In the genomic region with DNA sequence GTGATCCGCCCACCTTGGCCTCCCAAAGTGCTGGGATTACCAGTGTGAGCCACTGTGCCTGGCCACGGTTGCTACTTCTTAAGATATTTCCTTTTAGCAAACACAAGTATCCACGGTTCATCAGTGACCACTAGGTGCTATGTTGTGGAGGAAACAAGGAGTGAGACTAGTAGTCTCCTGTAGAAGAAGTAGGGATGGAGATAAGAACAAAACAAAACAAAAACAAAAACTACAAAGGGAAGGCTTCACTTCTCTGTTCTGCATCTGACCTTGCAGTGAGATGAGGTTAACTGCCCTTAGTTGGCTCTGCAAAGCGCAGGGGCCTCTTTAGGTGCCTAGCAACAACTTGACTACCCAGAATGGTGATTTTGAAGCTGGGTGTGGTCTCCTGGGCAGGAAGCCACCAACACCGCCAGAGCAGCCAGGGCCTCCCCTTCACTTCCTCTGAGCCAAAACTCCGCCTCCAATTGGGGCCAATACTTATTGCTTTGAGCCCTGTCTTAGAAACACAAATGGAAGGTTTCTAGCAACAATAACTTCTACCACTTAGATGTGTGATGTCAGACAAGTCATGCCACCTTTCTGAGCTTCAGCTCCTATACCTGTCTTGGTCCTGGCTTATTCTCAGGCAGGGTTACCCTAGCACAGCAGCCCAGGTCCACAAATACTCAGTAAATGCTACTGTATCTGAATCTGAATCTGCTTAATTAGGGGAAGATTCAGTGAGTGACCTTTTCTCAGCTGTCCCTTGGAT, we compare ENCODE assay signal across 9 cellular contexts. TPM values are rescaled to one million over a fixed set of nuclear protein-coding genes. Genes with fewer than 3 reads are reported as not detected.
DNase-seq lines count a peak whose midpoint lies in the region; ATAC-seq and FAIRE-seq lines count a peak whose summit lies in the region.
"Had no signal": no experiment of that assay in that cellular context is flagged by ENCODE, and none has a peak within 500 bp of the region (broad histone marks: within the 10 kb centered on the region; RNA-seq: fewer than 3 reads in every experiment).

No MANE protein-coding gene starts in this region.

- no peaks in the 10 kb centered on the region for H3K9me3 Mint-ChIP-seq in activated naive CD4-positive, alpha-beta T cell treated with anti-CD3 and anti-CD28 coated beads, Interleukin-2, amount 50 U/mL, for 24 hours

- DNase-seq in Daoy (ENCODE audit: low read depth) (peak; percentile 66), SKM-1 treated with dmso at 0.1 percent for 144 hours (lab: John Stamatoyannopoulos, UW; ENCODE audit: unreplicated experiment) (peak; percentile 99), iris pigment epithelial cell (ENCODE audit: low read depth) (peak; percentile 45), frontal cortex (ENCODE audit: low spot score in 2 of 2) (no peak)
- peak; percentile 92 for DNase-seq in Jurkat, Clone E6-1 (ENCODE audit: low read depth, low spot score)
- peak; percentile 69 to 85 (median 80) for DNase-seq in stimulated activated CD4-positive, alpha-beta T cell treated with anti-CD3 and anti-CD28 coated beads, TNF-alpha, amount 100 ng/mL, for 48 hours (ENCODE audit: low read depth in 3 of 3)

- peak; percentile 90 for ATAC-seq in GM21526 (IDR thresholded peaks at IDR 0.05; ENCODE audit: low FRiP score, unreplicated experiment)

- peak overlapping the region; percentile 26 for H3K4me3 ChIP-seq in Jurkat, Clone E6-1 (ENCODE audit: low read length)
- H3K4me3 ChIP-seq: ascending aorta had no signal

- FAIRE-seq in frontal cortex (lab: Jason Lieb, UNC) = no peak

- peaks cover 67% of the 10 kb centered on the region for H3K4me1 Mint-ChIP-seq in activated naive CD4-positive, alpha-beta T cell treated with anti-CD3 and anti-CD28 coated beads, Interleukin-2, amount 50 U/mL, for 24 hours

- H3K27ac Mint-ChIP-seq in activated naive CD4-positive, alpha-beta T cell treated with anti-CD3 and anti-CD28 coated beads, Interleukin-2, amount 50 U/mL, for 24 hours = peak overlapping the region; percentile 93

- H3K27me3 Mint-ChIP-seq in activated naive CD4-positive, alpha-beta T cell treated with anti-CD3 and anti-CD28 coated beads, Interleukin-2, amount 50 U/mL, for 24 hours = no peaks in the 10 kb centered on the region

- peak overlapping the region; percentile 43 for H3K4me3 Mint-ChIP-seq in activated naive CD4-positive, alpha-beta T cell treated with anti-CD3 and anti-CD28 coated beads, Interleukin-2, amount 50 U/mL, for 24 hours

- H3K36me3 Mint-ChIP-seq in activated naive CD4-positive, alpha-beta T cell treated with anti-CD3 and anti-CD28 coated beads, Interleukin-2, amount 50 U/mL, for 24 hours = no peaks in the 10 kb centered on the region

RNA-seq across cellular contexts. Expression of a gene that starts 12.7 kb away (rescaled TPM):
- 404 and 424 TPM in 2 replicates for total RNA-seq in Daoy (2014; rRNA removed; shearing (Covaris generic))
- 173 TPM for polyA plus RNA-seq in Jurkat, Clone E6-1 (2012; ENCODE audit: insufficient read depth, insufficient read length)
- total RNA-seq in frontal cortex = 468 TPM

RNA-seq across cellular contexts. Expression of a gene that starts 38.3 kb away (rescaled TPM):
- total RNA-seq in Daoy (2014; rRNA removed; shearing (Covaris generic)) = not detected in 2 replicates
- not detected for polyA plus RNA-seq in Jurkat, Clone E6-1 (2012; ENCODE audit: insufficient read depth, insufficient read length)
- total RNA-seq in frontal cortex = not detected
- total RNA-seq: ascending aorta had no signal

Comparison
In these comparisons a context has a peak if more than half of its experiments do, and no peak if none do; other contexts are left out.
1. DNase-seq: peak in Daoy (single experiment), Jurkat, Clone E6-1 (single experiment), SKM-1 treated with dmso at 0.1 percent for 144 hours (single experiment), iris pigment epithelial cell (single experiment) and stimulated activated CD4-positive, alpha-beta T cell treated with anti-CD3 and anti-CD28 coated beads, TNF-alpha, amount 100 ng/mL, for 48 hours (3 of 3); none in frontal cortex (0 of 2).